2 cellular contexts compared by ENCODE assay signal in the genomic region with DNA sequence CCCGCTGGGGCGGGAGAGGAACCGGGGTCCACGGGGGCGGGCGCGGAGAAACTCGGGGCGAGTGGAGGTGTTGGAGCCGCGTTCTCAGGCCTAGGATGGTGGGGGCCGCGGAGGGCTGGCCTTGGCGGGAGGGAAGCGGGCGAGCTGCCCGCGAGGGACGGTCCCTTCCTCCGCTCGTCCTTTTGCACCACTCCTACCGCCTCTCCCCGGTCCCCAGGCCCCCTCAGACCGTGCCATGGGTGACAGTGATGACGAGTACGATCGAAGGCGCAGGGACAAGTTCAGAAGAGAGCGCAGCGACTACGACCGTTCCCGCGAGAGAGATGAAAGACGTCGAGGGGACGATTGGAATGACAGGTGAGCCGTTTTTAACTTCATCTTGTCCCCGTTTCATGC.
TF ChIP-seq lines count a peak whose summit lies in the region.

No MANE protein-coding gene starts in this region.

TF ChIP-seq in GM23338, 12 proteins besides CTCF, POLR2A, EP300 and RAD21:
- TF ChIP-seq, protein P1, sequence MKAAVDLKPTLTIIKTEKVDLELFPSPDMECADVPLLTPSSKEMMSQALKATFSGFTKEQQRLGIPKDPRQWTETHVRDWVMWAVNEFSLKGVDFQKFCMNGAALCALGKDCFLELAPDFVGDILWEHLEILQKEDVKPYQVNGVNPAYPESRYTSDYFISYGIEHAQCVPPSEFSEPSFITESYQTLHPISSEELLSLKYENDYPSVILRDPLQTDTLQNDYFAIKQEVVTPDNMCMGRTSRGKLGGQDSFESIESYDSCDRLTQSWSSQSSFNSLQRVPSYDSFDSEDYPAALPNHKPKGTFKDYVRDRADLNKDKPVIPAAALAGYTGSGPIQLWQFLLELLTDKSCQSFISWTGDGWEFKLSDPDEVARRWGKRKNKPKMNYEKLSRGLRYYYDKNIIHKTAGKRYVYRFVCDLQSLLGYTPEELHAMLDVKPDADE (IDR thresholded peaks at IDR 0.05), result no peak
- TF ChIP-seq JUNB (IDR thresholded peaks at IDR 0.05; ENCODE audit: unreplicated experiment), result no peak

TF ChIP-seq in K562, 482 proteins besides CTCF, POLR2A, EP300 and RAD21 (continues in another document):
- TF ChIP-seq, protein P2, sequence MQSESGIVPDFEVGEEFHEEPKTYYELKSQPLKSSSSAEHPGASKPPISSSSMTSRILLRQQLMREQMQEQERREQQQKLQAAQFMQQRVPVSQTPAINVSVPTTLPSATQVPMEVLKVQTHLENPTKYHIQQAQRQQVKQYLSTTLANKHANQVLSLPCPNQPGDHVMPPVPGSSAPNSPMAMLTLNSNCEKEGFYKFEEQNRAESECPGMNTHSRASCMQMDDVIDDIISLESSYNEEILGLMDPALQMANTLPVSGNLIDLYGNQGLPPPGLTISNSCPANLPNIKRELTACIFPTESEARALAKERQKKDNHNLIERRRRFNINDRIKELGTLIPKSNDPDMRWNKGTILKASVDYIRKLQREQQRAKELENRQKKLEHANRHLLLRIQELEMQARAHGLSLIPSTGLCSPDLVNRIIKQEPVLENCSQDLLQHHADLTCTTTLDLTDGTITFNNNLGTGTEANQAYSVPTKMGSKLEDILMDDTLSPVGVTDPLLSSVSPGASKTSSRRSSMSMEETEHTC (IDR thresholded peaks at IDR 0.05), result 0 out of 2 replicates have a peak, but pooled peaks have one; percentile 12
- no peak for TF ChIP-seq SMARCA5 (IDR thresholded peaks at IDR 0.05)
- no peak for TF ChIP-seq CCAR2 (IDR thresholded peaks at IDR 0.05; ENCODE audit: low read depth, low read length)
- TF ChIP-seq CSDE1 (IDR thresholded peaks at IDR 0.05), result peak in 1 of 2 experiments; percentile 37; a peak in 1 of 4 replicates
- TF ChIP-seq, protein P3, sequence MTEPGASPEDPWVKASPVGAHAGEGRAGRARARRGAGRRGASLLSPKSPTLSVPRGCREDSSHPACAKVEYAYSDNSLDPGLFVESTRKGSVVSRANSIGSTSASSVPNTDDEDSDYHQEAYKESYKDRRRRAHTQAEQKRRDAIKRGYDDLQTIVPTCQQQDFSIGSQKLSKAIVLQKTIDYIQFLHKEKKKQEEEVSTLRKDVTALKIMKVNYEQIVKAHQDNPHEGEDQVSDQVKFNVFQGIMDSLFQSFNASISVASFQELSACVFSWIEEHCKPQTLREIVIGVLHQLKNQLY (CRISPR knock-in tag; conservative IDR thresholded peaks at IDR 0.05), result no peak
- TF ChIP-seq, protein P4, sequence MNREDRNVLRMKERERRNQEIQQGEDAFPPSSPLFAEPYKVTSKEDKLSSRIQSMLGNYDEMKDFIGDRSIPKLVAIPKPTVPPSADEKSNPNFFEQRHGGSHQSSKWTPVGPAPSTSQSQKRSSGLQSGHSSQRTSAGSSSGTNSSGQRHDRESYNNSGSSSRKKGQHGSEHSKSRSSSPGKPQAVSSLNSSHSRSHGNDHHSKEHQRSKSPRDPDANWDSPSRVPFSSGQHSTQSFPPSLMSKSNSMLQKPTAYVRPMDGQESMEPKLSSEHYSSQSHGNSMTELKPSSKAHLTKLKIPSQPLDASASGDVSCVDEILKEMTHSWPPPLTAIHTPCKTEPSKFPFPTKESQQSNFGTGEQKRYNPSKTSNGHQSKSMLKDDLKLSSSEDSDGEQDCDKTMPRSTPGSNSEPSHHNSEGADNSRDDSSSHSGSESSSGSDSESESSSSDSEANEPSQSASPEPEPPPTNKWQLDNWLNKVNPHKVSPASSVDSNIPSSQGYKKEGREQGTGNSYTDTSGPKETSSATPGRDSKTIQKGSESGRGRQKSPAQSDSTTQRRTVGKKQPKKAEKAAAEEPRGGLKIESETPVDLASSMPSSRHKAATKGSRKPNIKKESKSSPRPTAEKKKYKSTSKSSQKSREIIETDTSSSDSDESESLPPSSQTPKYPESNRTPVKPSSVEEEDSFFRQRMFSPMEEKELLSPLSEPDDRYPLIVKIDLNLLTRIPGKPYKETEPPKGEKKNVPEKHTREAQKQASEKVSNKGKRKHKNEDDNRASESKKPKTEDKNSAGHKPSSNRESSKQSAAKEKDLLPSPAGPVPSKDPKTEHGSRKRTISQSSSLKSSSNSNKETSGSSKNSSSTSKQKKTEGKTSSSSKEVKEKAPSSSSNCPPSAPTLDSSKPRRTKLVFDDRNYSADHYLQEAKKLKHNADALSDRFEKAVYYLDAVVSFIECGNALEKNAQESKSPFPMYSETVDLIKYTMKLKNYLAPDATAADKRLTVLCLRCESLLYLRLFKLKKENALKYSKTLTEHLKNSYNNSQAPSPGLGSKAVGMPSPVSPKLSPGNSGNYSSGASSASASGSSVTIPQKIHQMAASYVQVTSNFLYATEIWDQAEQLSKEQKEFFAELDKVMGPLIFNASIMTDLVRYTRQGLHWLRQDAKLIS (CRISPR knock-in tag; IDR thresholded peaks at IDR 0.05), result peak; percentile 69; the same call in 1 of the 2 replicates
- peak; percentile 64; the same call in 1 of the 2 replicates for TF ChIP-seq FOXP1 (CRISPR knock-in tag; IDR thresholded peaks at IDR 0.05)
- TF ChIP-seq ZBTB17 (CRISPR knock-in tag; IDR thresholded peaks at IDR 0.05), result 0 out of 2 replicates have a peak, but pooled peaks have one; percentile 24
- TF ChIP-seq YY1 (IDR thresholded peaks at IDR 0.05; ENCODE audit: borderline replicate concordance in 1 of 3, control insufficient read depth in 1 of 3, extremely low read depth in 1 of 3, insufficient read depth in 3 of 3, insufficient read length in 1 of 3, insufficient replicate concordance in 2 of 3, low read depth in 1 of 3, low read length in 2 of 3), result peak in 1 of 3 experiments; percentile 20
- TF ChIP-seq CREB1 (IDR thresholded peaks at IDR 0.05), result no peak
- 0 out of 2 replicates have a peak, but pooled peaks have one; percentile 4 for TF ChIP-seq CREB1 (CRISPR knock-in tag; IDR thresholded peaks at IDR 0.05)
- peak; percentile 7 for TF ChIP-seq NEUROD1 (IDR thresholded peaks at IDR 0.05; ENCODE audit: borderline replicate concordance, low read depth, low read length, partially characterized antibody)
- 0 out of 2 replicates have a peak, but pooled peaks have one; percentile 16 for TF ChIP-seq ARID2 (IDR thresholded peaks at IDR 0.05)
- no peak for TF ChIP-seq ASH1L (IDR thresholded peaks at IDR 0.05; ENCODE audit: borderline replicate concordance, low read depth, partially characterized antibody)
- peak; percentile 46; the same call in 1 of the 2 replicates for TF ChIP-seq CREM (IDR thresholded peaks at IDR 0.05; ENCODE audit: low read depth)
- TF ChIP-seq ZNF23 (CRISPR knock-in tag; IDR thresholded peaks at IDR 0.05), result no peak
- TF ChIP-seq GATAD2A (IDR thresholded peaks at IDR 0.05), result 0 out of 2 replicates have a peak, but pooled peaks have one; percentile 25
- peak; percentile 51; the same call in 1 of the 2 replicates for TF ChIP-seq KAT7 (CRISPR knock-in tag; IDR thresholded peaks at IDR 0.05; ENCODE audit: borderline replicate concordance)
- peak; percentile 94 for TF ChIP-seq CHD1 (IDR thresholded peaks at IDR 0.05; ENCODE audit: low read length)
- TF ChIP-seq JUN (IDR thresholded peaks at IDR 0.05; ENCODE audit: borderline replicate concordance, low read depth, low read length), result no peak
- TF ChIP-seq JUN (CRISPR knock-in tag; IDR thresholded peaks at IDR 0.05; ENCODE audit: borderline replicate concordance), result 0 out of 2 replicates have a peak, but pooled peaks have one; percentile 47
- TF ChIP-seq, protein P5, sequence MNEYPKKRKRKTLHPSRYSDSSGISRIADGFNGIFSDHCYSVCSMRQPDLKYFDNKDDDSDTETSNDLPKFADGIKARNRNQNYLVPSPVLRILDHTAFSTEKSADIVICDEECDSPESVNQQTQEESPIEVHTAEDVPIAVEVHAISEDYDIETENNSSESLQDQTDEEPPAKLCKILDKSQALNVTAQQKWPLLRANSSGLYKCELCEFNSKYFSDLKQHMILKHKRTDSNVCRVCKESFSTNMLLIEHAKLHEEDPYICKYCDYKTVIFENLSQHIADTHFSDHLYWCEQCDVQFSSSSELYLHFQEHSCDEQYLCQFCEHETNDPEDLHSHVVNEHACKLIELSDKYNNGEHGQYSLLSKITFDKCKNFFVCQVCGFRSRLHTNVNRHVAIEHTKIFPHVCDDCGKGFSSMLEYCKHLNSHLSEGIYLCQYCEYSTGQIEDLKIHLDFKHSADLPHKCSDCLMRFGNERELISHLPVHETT (CRISPR knock-in tag; conservative IDR thresholded peaks at IDR 0.05 in 1 of 2, IDR thresholded peaks at IDR 0.05 in 1 of 2), result peak in 1 of 2 experiments; percentile 19; a peak in 1 of 4 replicates
- TF ChIP-seq POLR2AphosphoS5 (IDR thresholded peaks at IDR 0.05; ENCODE audit: control insufficient read depth, insufficient read depth, low read depth, low read length), result no peak
- TF ChIP-seq, protein P6, sequence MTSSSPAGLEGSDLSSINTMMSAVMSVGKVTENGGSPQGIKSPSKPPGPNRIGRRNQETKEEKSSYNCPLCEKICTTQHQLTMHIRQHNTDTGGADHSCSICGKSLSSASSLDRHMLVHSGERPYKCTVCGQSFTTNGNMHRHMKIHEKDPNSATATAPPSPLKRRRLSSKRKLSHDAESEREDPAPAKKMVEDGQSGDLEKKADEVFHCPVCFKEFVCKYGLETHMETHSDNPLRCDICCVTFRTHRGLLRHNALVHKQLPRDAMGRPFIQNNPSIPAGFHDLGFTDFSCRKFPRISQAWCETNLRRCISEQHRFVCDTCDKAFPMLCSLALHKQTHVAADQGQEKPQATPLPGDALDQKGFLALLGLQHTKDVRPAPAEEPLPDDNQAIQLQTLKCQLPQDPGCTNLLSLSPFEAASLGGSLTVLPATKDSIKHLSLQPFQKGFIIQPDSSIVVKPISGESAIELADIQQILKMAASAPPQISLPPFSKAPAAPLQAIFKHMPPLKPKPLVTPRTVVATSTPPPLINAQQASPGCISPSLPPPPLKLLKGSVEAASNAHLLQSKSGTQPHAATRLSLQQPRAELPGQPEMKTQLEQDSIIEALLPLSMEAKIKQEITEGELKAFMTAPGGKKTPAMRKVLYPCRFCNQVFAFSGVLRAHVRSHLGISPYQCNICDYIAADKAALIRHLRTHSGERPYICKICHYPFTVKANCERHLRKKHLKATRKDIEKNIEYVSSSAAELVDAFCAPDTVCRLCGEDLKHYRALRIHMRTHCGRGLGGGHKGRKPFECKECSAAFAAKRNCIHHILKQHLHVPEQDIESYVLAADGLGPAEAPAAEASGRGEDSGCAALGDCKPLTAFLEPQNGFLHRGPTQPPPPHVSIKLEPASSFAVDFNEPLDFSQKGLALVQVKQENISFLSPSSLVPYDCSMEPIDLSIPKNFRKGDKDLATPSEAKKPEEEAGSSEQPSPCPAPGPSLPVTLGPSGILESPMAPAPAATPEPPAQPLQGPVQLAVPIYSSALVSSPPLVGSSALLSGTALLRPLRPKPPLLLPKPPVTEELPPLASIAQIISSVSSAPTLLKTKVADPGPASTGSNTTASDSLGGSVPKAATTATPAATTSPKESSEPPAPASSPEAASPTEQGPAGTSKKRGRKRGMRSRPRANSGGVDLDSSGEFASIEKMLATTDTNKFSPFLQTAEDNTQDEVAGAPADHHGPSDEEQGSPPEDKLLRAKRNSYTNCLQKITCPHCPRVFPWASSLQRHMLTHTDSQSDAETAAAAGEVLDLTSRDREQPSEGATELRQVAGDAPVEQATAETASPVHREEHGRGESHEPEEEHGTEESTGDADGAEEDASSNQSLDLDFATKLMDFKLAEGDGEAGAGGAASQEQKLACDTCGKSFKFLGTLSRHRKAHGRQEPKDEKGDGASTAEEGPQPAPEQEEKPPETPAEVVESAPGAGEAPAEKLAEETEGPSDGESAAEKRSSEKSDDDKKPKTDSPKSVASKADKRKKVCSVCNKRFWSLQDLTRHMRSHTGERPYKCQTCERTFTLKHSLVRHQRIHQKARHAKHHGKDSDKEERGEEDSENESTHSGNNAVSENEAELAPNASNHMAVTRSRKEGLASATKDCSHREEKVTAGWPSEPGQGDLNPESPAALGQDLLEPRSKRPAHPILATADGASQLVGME (CRISPR knock-in tag; IDR thresholded peaks at IDR 0.05), result 0 out of 2 replicates have a peak, but pooled peaks have one; percentile 85
- TF ChIP-seq, protein P7, sequence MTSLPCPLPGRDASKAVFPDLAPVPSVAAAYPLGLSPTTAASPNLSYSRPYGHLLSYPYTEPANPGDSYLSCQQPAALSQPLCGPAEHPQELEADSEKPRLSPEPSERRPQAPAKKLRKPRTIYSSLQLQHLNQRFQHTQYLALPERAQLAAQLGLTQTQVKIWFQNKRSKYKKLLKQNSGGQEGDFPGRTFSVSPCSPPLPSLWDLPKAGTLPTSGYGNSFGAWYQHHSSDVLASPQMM (CRISPR knock-in tag; IDR thresholded peaks at IDR 0.05), result no peak
- no peak for TF ChIP-seq ZNF384 (IDR thresholded peaks at IDR 0.05; ENCODE audit: low read depth, low read length)
- TF ChIP-seq MEF2D (tag; conservative IDR thresholded peaks at IDR 0.05; ENCODE audit: low read depth), result no peak
- peak; percentile 17 for TF ChIP-seq LCOR (CRISPR knock-in tag; IDR thresholded peaks at IDR 0.05)
- 0 out of 2 replicates have a peak, but pooled peaks have one; percentile 63 for TF ChIP-seq ERF (CRISPR knock-in tag; IDR thresholded peaks at IDR 0.05)
- TF ChIP-seq, protein P8, sequence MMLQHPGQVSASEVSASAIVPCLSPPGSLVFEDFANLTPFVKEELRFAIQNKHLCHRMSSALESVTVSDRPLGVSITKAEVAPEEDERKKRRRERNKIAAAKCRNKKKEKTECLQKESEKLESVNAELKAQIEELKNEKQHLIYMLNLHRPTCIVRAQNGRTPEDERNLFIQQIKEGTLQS (IDR thresholded peaks at IDR 0.05), result no peak; the same call in none of the 2 replicates
- TF ChIP-seq, protein P8 (CRISPR knock-in tag; conservative IDR thresholded peaks at IDR 0.05), result peak; percentile 40; the same call in 1 of the 2 replicates
- TF ChIP-seq RBBP5 (IDR thresholded peaks at IDR 0.05; ENCODE audit: borderline replicate concordance, insufficient read depth, low read length, poor library complexity, severe bottlenecking), result peak; percentile 57
- TF ChIP-seq, protein P9, sequence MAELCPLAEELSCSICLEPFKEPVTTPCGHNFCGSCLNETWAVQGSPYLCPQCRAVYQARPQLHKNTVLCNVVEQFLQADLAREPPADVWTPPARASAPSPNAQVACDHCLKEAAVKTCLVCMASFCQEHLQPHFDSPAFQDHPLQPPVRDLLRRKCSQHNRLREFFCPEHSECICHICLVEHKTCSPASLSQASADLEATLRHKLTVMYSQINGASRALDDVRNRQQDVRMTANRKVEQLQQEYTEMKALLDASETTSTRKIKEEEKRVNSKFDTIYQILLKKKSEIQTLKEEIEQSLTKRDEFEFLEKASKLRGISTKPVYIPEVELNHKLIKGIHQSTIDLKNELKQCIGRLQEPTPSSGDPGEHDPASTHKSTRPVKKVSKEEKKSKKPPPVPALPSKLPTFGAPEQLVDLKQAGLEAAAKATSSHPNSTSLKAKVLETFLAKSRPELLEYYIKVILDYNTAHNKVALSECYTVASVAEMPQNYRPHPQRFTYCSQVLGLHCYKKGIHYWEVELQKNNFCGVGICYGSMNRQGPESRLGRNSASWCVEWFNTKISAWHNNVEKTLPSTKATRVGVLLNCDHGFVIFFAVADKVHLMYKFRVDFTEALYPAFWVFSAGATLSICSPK (IDR thresholded peaks at IDR 0.05; ENCODE audit: borderline replicate concordance), result no peak
- no peak for TF ChIP-seq MAFG (tag; conservative IDR thresholded peaks at IDR 0.05)
- peak; percentile 66; the same call in 1 of the 2 replicates for TF ChIP-seq E2F3 (CRISPR knock-in tag; IDR thresholded peaks at IDR 0.05)
